ENCODE assay signal across 20 cellular contexts in genomic region chr2:15293262-15293937, GRCh38.
DNase-seq lines count a peak whose midpoint lies in the region; ATAC-seq, FAIRE-seq and TF ChIP-seq lines count a peak whose summit lies in the region.
"Had no signal": no experiment of that assay in that cellular context is flagged by ENCODE, and none has a peak within 500 bp of the region (broad histone marks: within the 10 kb centered on the region; RNA-seq: fewer than 3 reads in every experiment).

No MANE protein-coding gene starts in this region.

- DNase-seq in kidney, result no peak
- no peak for DNase-seq in activated naive CD4-positive, alpha-beta T cell treated with anti-CD3 and anti-CD28 coated beads, Interleukin-2, amount 50 U/mL, for 72 hours (ENCODE audit: low spot score in 2 of 2)
- no peak for DNase-seq in anterior cingulate cortex (lab: John Stamatoyannopoulos, UW)
- DNase-seq: activated B cell treated with CpG ODN at 0.5 μM for 24 hours; effector memory CD4-positive, alpha-beta T cell; foreskin keratinocyte; GDM1; H7; NCI-H146; NCI-H510A treated with DMSO at 0.1 percent for 48 hours; pancreas; stimulated activated CD4-positive, alpha-beta T cell treated with anti-CD3 and anti-CD28 coated beads, Interleukin-12 subunit alpha, Interleukin-12 subunit beta, amount 100 ng/mL, for 4 hours had no signal

- no peaks in the 10 kb centered on the region for H3K9me3 ChIP-seq in kidney (ENCODE audit: control insufficient read depth in 1 of 2, low read length in 2 of 2)
- H3K9me3 ChIP-seq: pancreas had no signal

- ATAC-seq in GM18517 (IDR thresholded peaks at IDR 0.05; ENCODE audit: unreplicated experiment) (peak; percentile 61), GM21528 (IDR thresholded peaks at IDR 0.05; ENCODE audit: low FRiP score, unreplicated experiment) (peak; percentile 62), HG03108 (IDR thresholded peaks at IDR 0.05; ENCODE audit: unreplicated experiment) (peak; percentile 88), HG03039 (IDR thresholded peaks at IDR 0.05; ENCODE audit: unreplicated experiment) (no peak)
- no peak for ATAC-seq in activated T-helper 17 cell treated with anti-CD3 and anti-CD28 coated beads, Interleukin-2, amount 50 U/mL, for 72 hours (replicated peaks)
- ATAC-seq in activated naive CD4-positive, alpha-beta T cell treated with anti-CD3 and anti-CD28 coated beads, Interleukin-2, amount 50 U/mL, for 72 hours, result no peak
- ATAC-seq: foreskin keratinocyte had no signal

- peaks cover 0 to 12% of the 10 kb centered on the region in 2 donors for H3K4me1 ChIP-seq in kidney (ENCODE audit: control insufficient read depth in 1 of 2, insufficient read depth in 1 of 2, low read depth in 1 of 2, low read length in 2 of 2)
- H3K4me1 ChIP-seq: foreskin keratinocyte, pancreas had no signal

- H3K27me3 Mint-ChIP-seq in activated T-helper 17 cell treated with anti-CD3 and anti-CD28 coated beads, Interleukin-2, amount 50 U/mL, for 72 hours, result no peaks in the 10 kb centered on the region
- H3K27me3 Mint-ChIP-seq: activated B cell treated with CpG ODN at 0.5 μM for 24 hours; activated naive CD8-positive, alpha-beta T cell had no signal

- H3K36me3 ChIP-seq in kidney (ENCODE audit: control insufficient read depth in 1 of 2, insufficient read depth in 2 of 2, low read length in 2 of 2), result peaks cover 0 to 2% of the 10 kb centered on the region in 2 donors
- H3K36me3 ChIP-seq: cardiac muscle cell, pancreas had no signal

- H3K27ac ChIP-seq in kidney (ENCODE audit: low read depth in 2 of 2, low read length in 2 of 2), result peak overlapping the region in 1 of 2 donors; percentile 29
- H3K27ac ChIP-seq: cardiac muscle cell, foreskin keratinocyte, pancreas had no signal

- no peak for TF ChIP-seq CTCF in kidney (IDR thresholded peaks at IDR 0.05; ENCODE audit: borderline replicate concordance, extremely low read depth, insufficient read depth)

- H3K4me3 ChIP-seq in kidney (ENCODE audit: low read length in 2 of 2), result no peak overlapping the region
- H3K4me3 ChIP-seq: cardiac muscle cell, pancreas had no signal

- intact Hi-C loops in kidney (cut with DNase I), result no loop called here

- H3K4me3 Mint-ChIP-seq in activated T-helper 17 cell treated with anti-CD3 and anti-CD28 coated beads, Interleukin-2, amount 50 U/mL, for 72 hours, result no peak overlapping the region
- H3K4me3 Mint-ChIP-seq: activated B cell treated with CpG ODN at 0.5 μM for 24 hours; activated naive CD8-positive, alpha-beta T cell had no signal

- no peaks in the 10 kb centered on the region for H3K9me3 Mint-ChIP-seq in activated T-helper 17 cell treated with anti-CD3 and anti-CD28 coated beads, Interleukin-2, amount 50 U/mL, for 72 hours
- H3K9me3 Mint-ChIP-seq in activated naive CD4-positive, alpha-beta T cell treated with anti-CD3 and anti-CD28 coated beads, Interleukin-2, amount 50 U/mL, for 72 hours, result peaks cover 0 to under 1% of the 10 kb centered on the region in 2 donors
- H3K9me3 Mint-ChIP-seq: activated B cell treated with CpG ODN at 0.5 μM for 24 hours had no signal

- FAIRE-seq in kidney (lab: Jason Lieb, UNC), result peak; percentile 46
- FAIRE-seq: pancreas, RCC 7860 had no signal

- H3K4me1 Mint-ChIP-seq in activated T-helper 17 cell treated with anti-CD3 and anti-CD28 coated beads, Interleukin-2, amount 50 U/mL, for 72 hours, result no peaks in the 10 kb centered on the region
- H3K4me1 Mint-ChIP-seq: activated B cell treated with CpG ODN at 0.5 μM for 24 hours had no signal

- peaks cover 60% of the 10 kb centered on the region for H3K36me3 Mint-ChIP-seq in activated T-helper 17 cell treated with anti-CD3 and anti-CD28 coated beads, Interleukin-2, amount 50 U/mL, for 72 hours (ENCODE audit: low read depth)
- peaks cover 17 to 20% of the 10 kb centered on the region in 2 donors for H3K36me3 Mint-ChIP-seq in activated naive CD4-positive, alpha-beta T cell treated with anti-CD3 and anti-CD28 coated beads, Interleukin-2, amount 50 U/mL, for 72 hours

- no peak overlapping the region for H3K9ac ChIP-seq in kidney (ENCODE audit: low read length in 2 of 2)

- no peak overlapping the region for H3K27ac Mint-ChIP-seq in activated T-helper 17 cell treated with anti-CD3 and anti-CD28 coated beads, Interleukin-2, amount 50 U/mL, for 72 hours
- H3K27ac Mint-ChIP-seq in activated naive CD4-positive, alpha-beta T cell treated with anti-CD3 and anti-CD28 coated beads, Interleukin-2, amount 50 U/mL, for 72 hours, result no peak overlapping the region
- H3K27ac Mint-ChIP-seq: activated B cell treated with CpG ODN at 0.5 μM for 24 hours; activated naive CD8-positive, alpha-beta T cell had no signal

Comparison
In these comparisons a context has a peak if more than half of its experiments do, and no peak if none do; other contexts are left out.
1. ATAC-seq: peak in GM18517 (single experiment), GM21528 (single experiment) and HG03108 (single experiment); none in HG03039 (single experiment), activated T-helper 17 cell treated with anti-CD3 and anti-CD28 coated beads, Interleukin-2, amount 50 U/mL, for 72 hours (single experiment) and activated naive CD4-positive, alpha-beta T cell treated with anti-CD3 and anti-CD28 coated beads, Interleukin-2, amount 50 U/mL, for 72 hours (0 of 2).